8 cellular contexts compared by ENCODE assay signal in genomic region chr11:60906132-60906972, GRCh38. TPM values are rescaled to one million over a fixed set of nuclear protein-coding genes. Genes with fewer than 3 reads are reported as not detected.
DNase-seq lines count a peak whose midpoint lies in the region; ATAC-seq and TF ChIP-seq lines count a peak whose summit lies in the region.

Gene PRPF19 (minus strand): TSS chr11:60906585. CDS start chr11:60906382, 203 bp downstream.

- TF ChIP-seq EP300 in upper lobe of left lung (IDR thresholded peaks at IDR 0.05), result peak in 1 of 4 donors; percentile 51

- ATAC-seq in HG02798 (IDR thresholded peaks at IDR 0.05; ENCODE audit: poor library complexity, unreplicated experiment) (peak; percentile 83), upper lobe of left lung (ENCODE audit: low FRiP score in 2 of 2) (peak; percentile 97 to 98)

- DNase-seq in GM12865 (ENCODE audit: low read depth) (peak; percentile 98), NCI-H1436 (lab: John Stamatoyannopoulos, UW) (peak; percentile 95), T follicular helper cell (ENCODE audit: low read depth) (peak; percentile 100), adipocyte (ENCODE audit: low read depth) (peak; percentile 99), cardiac septum (ENCODE audit: low spot score) (peak; percentile 99), posterior cingulate gyrus (peak; percentile 93 to 99 (median 98)), upper lobe of left lung (peak; percentile 94 to 96)

- TF ChIP-seq POLR2A in upper lobe of left lung (IDR thresholded peaks at IDR 0.05), result peak in 1 of 4 donors; percentile 80

- peaks cover 23% of the 10 kb centered on the region for H3K36me3 ChIP-seq in adipocyte (ENCODE audit: control insufficient read depth, insufficient read depth, low read length, severe bottlenecking)
- peaks cover 16 to 24% (median 21%) of the 10 kb centered on the region in 4 donors for H3K36me3 ChIP-seq in upper lobe of left lung

- H3K4me1 ChIP-seq in adipocyte (ENCODE audit: control insufficient read depth, insufficient read depth, low read length), result peaks cover 14% of the 10 kb centered on the region
- peaks cover 26 to 29% (median 27%) of the 10 kb centered on the region in 4 donors for H3K4me1 ChIP-seq in upper lobe of left lung

- H3K27me3 ChIP-seq in adipocyte (replicated peaks; ENCODE audit: control insufficient read depth, insufficient read depth, low read length), result peaks cover 4% of the 10 kb centered on the region
- no peaks in the 10 kb centered on the region for H3K27me3 ChIP-seq in upper lobe of left lung

- peak within 1 kb of the TSS; percentile 92 to 95 (median 94) for H3K27ac ChIP-seq in upper lobe of left lung

- WGBS in upper lobe of left lung, 2 donors, result 1% methylated on average over 17 to 47 of the region's 75 CpGs

- TF ChIP-seq CTCF in GM12865 (IDR thresholded peaks at IDR 0.05; ENCODE audit: insufficient read depth, low read depth, low read length, missing control alignments), result no peak
- TF ChIP-seq CTCF in upper lobe of left lung (IDR thresholded peaks at IDR 0.05), result peak in 1 of 6 experiments; percentile 9

- H3K4me3 ChIP-seq in GM12865 (ENCODE audit: low read depth, low read length) (peak within 1 kb of the TSS; percentile 74), adipocyte (ENCODE audit: low read length) (peak within 1 kb of the TSS; percentile 96), upper lobe of left lung (peak within 1 kb of the TSS; percentile 88 to 98 (median 96))

- intact Hi-C loops in cardiac septum (cut with DNase I) (loop anchor here (5.0 kb wide), 1 partner anchor 64 kb away; the partner anchor contains the start of gene CCDC86), posterior cingulate gyrus (cut with DNase I) (loop anchor here (5.0 kb wide), 1 partner anchor 256 kb away; the partner anchor contains the start of gene VPS37C)

- no peaks in the 10 kb centered on the region for H3K9me3 ChIP-seq in adipocyte (ENCODE audit: control insufficient read depth, low read length)
- no peaks in the 10 kb centered on the region for H3K9me3 ChIP-seq in upper lobe of left lung

- peak within 1 kb of the TSS; percentile 94 for H3K9ac ChIP-seq in adipocyte (ENCODE audit: low read length)

RNA-seq across cellular contexts. Expression of gene PRPF19, which starts in this region (rescaled TPM):
- total RNA-seq in cardiac septum (32.5 TPM), upper lobe of left lung (10 to 100 TPM; 10.5 to 72.8 (median 55.1) TPM)

Comparison
In these comparisons a context has a peak if more than half of its experiments do, and no peak if none do; other contexts are left out.
1. Peak in every context shown above with its lines: DNase-seq, ATAC-seq, H3K4me3 ChIP-seq and H3K27ac ChIP-seq.